20 cellular contexts compared by ENCODE assay signal in genomic region chr3:10470120-10470665, GRCh38. TPM values are rescaled to one million over a fixed set of nuclear protein-coding genes. Genes with fewer than 3 reads are reported as not detected.
DNase-seq lines count a peak whose midpoint lies in the region; ATAC-seq and TF ChIP-seq lines count a peak whose summit lies in the region.
"Had no signal": no experiment of that assay in that cellular context is flagged by ENCODE, and none has a peak within 500 bp of the region (broad histone marks: within the 10 kb centered on the region; RNA-seq: fewer than 3 reads in every experiment).

No MANE protein-coding gene starts in this region.

- WGBS in spleen, 5 donors, result 61 to 82% (median 76%) methylated on average over 3 of the region's 3 CpGs

- no peaks in the 10 kb centered on the region for H3K27me3 ChIP-seq in WERI-Rb-1 (ENCODE audit: insufficient read depth, low read depth, severe bottlenecking)
- H3K27me3 ChIP-seq in iPS-20b (ENCODE audit: insufficient read depth, low read length), result no peaks in the 10 kb centered on the region
- no peaks in the 10 kb centered on the region for H3K27me3 ChIP-seq in gastrocnemius medialis
- peaks cover 0 to 56% (median 16%) of the 10 kb centered on the region in 7 donors for H3K27me3 ChIP-seq in spleen (replicated peaks in 1 of 7)

- H3K36me3 ChIP-seq in WERI-Rb-1, result no peaks in the 10 kb centered on the region
- H3K36me3 ChIP-seq in iPS-20b (ENCODE audit: insufficient read depth, low read depth, low read length), result no peaks in the 10 kb centered on the region
- H3K36me3 ChIP-seq in gastrocnemius medialis, result no peaks in the 10 kb centered on the region
- H3K36me3 ChIP-seq in spleen, result no peaks in the 10 kb centered on the region

- TF ChIP-seq CTCF in WERI-Rb-1 (IDR thresholded peaks at IDR 0.05; ENCODE audit: low read depth, low read length) (no peak), gastrocnemius medialis (IDR thresholded peaks at IDR 0.05 in 4 of 5, conservative IDR thresholded peaks at IDR 0.05 in 1 of 5) (no peak), spleen (IDR thresholded peaks at IDR 0.05 in 8 of 11, conservative IDR thresholded peaks at IDR 0.05 in 3 of 11) (no peak)

- H3K4me3 ChIP-seq in WERI-Rb-1 (ENCODE audit: low read depth, low read length), result no peak overlapping the region
- peak overlapping the region; percentile 59; the same call in 1 of the 2 replicates for H3K4me3 ChIP-seq in iPS-20b (ENCODE audit: low read length)
- peak overlapping the region in 2 of 4 donors; percentile 5 to 14 for H3K4me3 ChIP-seq in gastrocnemius medialis
- no peak overlapping the region for H3K4me3 ChIP-seq in spleen
- H3K4me3 ChIP-seq: GM23248 had no signal

- H3K27ac ChIP-seq in WERI-Rb-1 (peak overlapping the region; percentile 56), iPS-20b (ENCODE audit: low read length) (no peak overlapping the region), gastrocnemius medialis (peak overlapping the region; percentile 91 to 96 (median 94)), spleen (no peak overlapping the region)
- H3K27ac ChIP-seq: GM23248 had no signal

- TF ChIP-seq POLR2A in gastrocnemius medialis (IDR thresholded peaks at IDR 0.05) (no peak), spleen (IDR thresholded peaks at IDR 0.05) (no peak)

- DNase-seq in NCI-H524 (lab: John Stamatoyannopoulos, UW) (peak; percentile 33 to 68), NCI-H524 treated with DMSO at 0.1 percent for 48 hours (lab: John Stamatoyannopoulos, UW) (no peak), WERI-Rb-1 (no peak), gastrocnemius medialis (no peak), spleen (no peak)
- DNase-seq: 8988T; CD4-positive, alpha-beta T cell; GM23248; NCI-H1092 treated with DMSO at 0.1 percent for 48 hours; NCI-H146; NCI-H2029 treated with DMSO at 0.1 percent for 48 hours; NCI-H774; PC-3; RPMI8226; SIG-M5 had no signal

- intact Hi-C loops in gastrocnemius medialis (cut with DNase I; ENCODE audit: low total_unique reads), result loop anchor here (5.0 kb wide), 1 partner anchor 47 kb away; no protein-coding TSS in a partner anchor
- intact Hi-C loops in spleen (cut with DNase I; ENCODE audit: low total_unique reads), result no loop called here

- H3K4me1 ChIP-seq in iPS-20b (ENCODE audit: insufficient read depth, low read length) (peaks cover 11% of the 10 kb centered on the region; the same call in 1 of the 2 replicates), gastrocnemius medialis (peaks cover 44 to 47% of the 10 kb centered on the region in 2 donors), spleen (peaks cover 0 to 3% (median 0%) of the 10 kb centered on the region in 6 donors)
- H3K4me1 ChIP-seq: Caco-2 had no signal

- no peak overlapping the region for H3K9ac ChIP-seq in iPS-20b (ENCODE audit: low read depth, low read length)
- H3K9ac ChIP-seq: GM23248 had no signal

- in situ Hi-C loops in gastrocnemius medialis (cut with MboI; ENCODE audit: low sequenced_read_pairs in 4 of 4), result no loop called here

- ATAC-seq in gastrocnemius medialis, result peak; percentile 4 to 5
- no peak for ATAC-seq in GM18498 (IDR thresholded peaks at IDR 0.05; ENCODE audit: unreplicated experiment)
- no peak for ATAC-seq in GM19023 (IDR thresholded peaks at IDR 0.05; ENCODE audit: unreplicated experiment)
- ATAC-seq: PC-3 had no signal

- H3K9me3 ChIP-seq in WERI-Rb-1 (ENCODE audit: severe bottlenecking), result no peaks in the 10 kb centered on the region
- no peaks in the 10 kb centered on the region for H3K9me3 ChIP-seq in iPS-20b (ENCODE audit: insufficient read depth, low read depth, low read length)
- no peaks in the 10 kb centered on the region for H3K9me3 ChIP-seq in gastrocnemius medialis
- H3K9me3 ChIP-seq in spleen, result no peaks in the 10 kb centered on the region
- H3K9me3 ChIP-seq: Caco-2 had no signal

RNA-seq across cellular contexts. Expression of gene ATP2B2, which starts 35.2 kb away (rescaled TPM):
- total RNA-seq in gastrocnemius medialis (1 to 10 TPM in 3 of 4 donors, under 1 TPM in 1; 0.31 to 2.9 (median 1.8) TPM), spleen (1 to 10 TPM in 1 of 7 donors, under 1 TPM in 4, not detected in 2; 0.20 to 1.5 (median 0.34) TPM)
- polyA plus RNA-seq in spleen, result under 1 TPM; 0.02 to 0.22 (median 0.08) TPM
- total RNA-seq: Caco-2; CD4-positive, alpha-beta T cell; GM23248; NCI-H460; PC-3 had no signal
- polyA plus RNA-seq: GM23248 had no signal

Comparison
In these comparisons a context has a peak if more than half of its experiments do, and no peak if none do; other contexts are left out.
1. DNase-seq: peak in NCI-H524 (2 of 2); none in NCI-H524 treated with DMSO at 0.1 percent for 48 hours (single experiment), WERI-Rb-1 (single experiment), gastrocnemius medialis (0 of 2) and spleen (single experiment).
2. H3K27ac ChIP-seq: peak in WERI-Rb-1 (single experiment) and gastrocnemius medialis (4 of 4); none in iPS-20b (single experiment) and spleen (0 of 8).
3. ATAC-seq: peak in gastrocnemius medialis (2 of 2); none in GM18498 (single experiment) and GM19023 (single experiment).